8 cellular contexts compared by ENCODE assay signal in genomic region chr1:201468844-201469644, GRCh38. TPM values are rescaled to one million over a fixed set of nuclear protein-coding genes. Genes with fewer than 3 reads are reported as not detected.
A peak's percentile ranks its signal among the peaks of the same experiment; 100 is the strongest.
DNase-seq lines count a peak whose midpoint lies in the region; ATAC-seq, FAIRE-seq and TF ChIP-seq lines count a peak whose summit lies in the region.

TSS of gene PHLDA3 (minus strand) at chr1:201469188. CDS start at chr1:201468786, 402 bp downstream.

- peaks cover 12% of the 10 kb centered on the region for H3K36me3 Mint-ChIP-seq in activated naive CD4-positive, alpha-beta T cell treated with anti-CD3 and anti-CD28 coated beads, Interleukin-2, amount 10 ng/mL, durations not matched to agents 7 days and 5 days
- peaks cover 20% of the 10 kb centered on the region for H3K36me3 Mint-ChIP-seq in nephron progenitor cell (ENCODE audit: low read depth)

- DNase-seq in GM19239 (ENCODE audit: insufficient read length, low spot score) (peak; percentile 61), NCI-H774 (lab: John Stamatoyannopoulos, UW) (peak; percentile 14), frontal cortex (ENCODE audit: low spot score in 2 of 2) (peak; percentile 86 to 89), nephron progenitor cell (peak; percentile 90), upper lobe of right lung (peak; percentile 96)
- DNase-seq in activated naive CD4-positive, alpha-beta T cell treated with anti-CD3 and anti-CD28 coated beads, Interleukin-2, amount 10 ng/mL, durations not matched to agents 7 days and 5 days, result peak; percentile 80

- no peaks in the 10 kb centered on the region for H3K9me3 Mint-ChIP-seq in activated naive CD4-positive, alpha-beta T cell treated with anti-CD3 and anti-CD28 coated beads, Interleukin-2, amount 10 ng/mL, durations not matched to agents 7 days and 5 days
- H3K9me3 Mint-ChIP-seq in nephron progenitor cell, result no peaks in the 10 kb centered on the region

- no peaks in the 10 kb centered on the region for H3K9me3 ChIP-seq in upper lobe of right lung

- peaks cover 17% of the 10 kb centered on the region for H3K36me3 ChIP-seq in upper lobe of right lung

- TF ChIP-seq CTCF in C4-2B (conservative IDR thresholded peaks at IDR 0.05), result no peak; the same call in 1 of the 2 replicates
- TF ChIP-seq CTCF in nephron progenitor cell (IDR thresholded peaks at IDR 0.05), result no peak
- no peak for TF ChIP-seq CTCF in upper lobe of right lung (IDR thresholded peaks at IDR 0.05)

- peak within 1 kb of the TSS; percentile 86 for H3K4me3 Mint-ChIP-seq in activated naive CD4-positive, alpha-beta T cell treated with anti-CD3 and anti-CD28 coated beads, Interleukin-2, amount 10 ng/mL, durations not matched to agents 7 days and 5 days
- H3K4me3 Mint-ChIP-seq in nephron progenitor cell, result peak within 1 kb of the TSS; percentile 82

- peak; percentile 14 for FAIRE-seq in GM19239 (lab: Jason Lieb, UNC)
- no peak for FAIRE-seq in frontal cortex (lab: Jason Lieb, UNC)

- peak within 1 kb of the TSS; percentile 80 for H3K27ac Mint-ChIP-seq in activated naive CD4-positive, alpha-beta T cell treated with anti-CD3 and anti-CD28 coated beads, Interleukin-2, amount 10 ng/mL, durations not matched to agents 7 days and 5 days
- no peak within 1 kb of the TSS for H3K27ac Mint-ChIP-seq in nephron progenitor cell

- H3K4me1 Mint-ChIP-seq in activated naive CD4-positive, alpha-beta T cell treated with anti-CD3 and anti-CD28 coated beads, Interleukin-2, amount 10 ng/mL, durations not matched to agents 7 days and 5 days, result peaks cover 26% of the 10 kb centered on the region
- peaks cover 27% of the 10 kb centered on the region for H3K4me1 Mint-ChIP-seq in nephron progenitor cell

- CTCF ChIA-PET in activated naive CD4-positive, alpha-beta T cell treated with anti-CD3 and anti-CD28 coated beads, Interleukin-2, amount 10 ng/mL, durations not matched to agents 7 days and 5 days (lab: Charles Lee), result interaction anchor here (1.0 to 3.2 kb wide), 8 partner anchors 12 to 44 kb away, joined by 3 to 32 read pairs (median 5); no protein-coding TSS in a partner anchor

- peak; percentile 74 for ATAC-seq in HG03354 (IDR thresholded peaks at IDR 0.05; ENCODE audit: poor library complexity, severe bottlenecking, unreplicated experiment)
- peak; percentile 90 for ATAC-seq in upper lobe of right lung

- peak within 1 kb of the TSS; percentile 74 for H3K4me3 ChIP-seq in upper lobe of right lung

- H3K27me3 Mint-ChIP-seq in activated naive CD4-positive, alpha-beta T cell treated with anti-CD3 and anti-CD28 coated beads, Interleukin-2, amount 10 ng/mL, durations not matched to agents 7 days and 5 days, result peaks cover 65% of the 10 kb centered on the region
- H3K27me3 Mint-ChIP-seq in nephron progenitor cell (ENCODE audit: low read depth, poor library complexity), result peaks cover 72% of the 10 kb centered on the region

- peaks cover 23% of the 10 kb centered on the region for H3K4me1 ChIP-seq in upper lobe of right lung

- intact Hi-C loops in upper lobe of right lung (cut with DNase I), result no loop called here

- H3K27ac ChIP-seq in C4-2B, result peak within 1 kb of the TSS; percentile 84
- H3K27ac ChIP-seq in upper lobe of right lung, result peak within 1 kb of the TSS; percentile 94

- H3K27me3 ChIP-seq in upper lobe of right lung, result no peaks in the 10 kb centered on the region

RNA-seq across cellular contexts. Expression of gene PHLDA3, which starts in this region (rescaled TPM):
- total RNA-seq in frontal cortex (5.7 TPM), upper lobe of right lung (90.0 TPM)

Comparison
In these comparisons a context has a peak if more than half of its experiments do, and no peak if none do; other contexts are left out.
1. Peak in every context shown above with its lines: DNase-seq, ATAC-seq, H3K4me3 ChIP-seq and H3K27ac ChIP-seq.
2. RNA of gene PHLDA3 (total RNA-seq): 90.0 TPM in upper lobe of right lung (single experiment); 5.7 TPM in frontal cortex (single experiment); every median in the first group is over 10 times any median in the second.
3. DNase-seq: peak in every context shown above with its lines; median percentile 96 in upper lobe of right lung; 90 in nephron progenitor cell; 88 in frontal cortex; 80 in activated naive CD4-positive, alpha-beta T cell treated with anti-CD3 and anti-CD28 coated beads, Interleukin-2, amount 10 ng/mL, durations not matched to agents 7 days and 5 days; 61 in GM19239; 14 in NCI-H774.